ENCODE assay signal across 23 cellular contexts in the genomic region with DNA sequence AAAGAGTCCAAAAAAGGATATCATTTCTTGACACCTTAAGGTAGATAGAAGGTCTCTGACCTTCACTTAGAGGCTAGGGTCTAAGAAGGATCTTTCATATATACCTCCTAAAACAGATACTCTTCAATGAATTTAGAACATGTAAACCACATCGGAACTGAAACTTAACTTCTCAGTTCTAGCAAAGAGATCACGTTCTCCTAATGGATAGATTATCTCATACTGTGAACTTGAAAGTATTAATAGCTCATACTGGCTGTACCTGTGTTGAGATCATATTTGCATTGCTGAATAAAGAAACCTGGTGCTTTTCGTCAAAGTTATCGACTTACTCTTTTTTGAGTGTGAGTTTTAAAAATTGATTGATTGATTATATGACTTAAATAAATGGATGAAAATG.
"Had no signal": no experiment of that assay in that cellular context is flagged by ENCODE, and none has a peak within 500 bp of the region (broad histone marks: within the 10 kb centered on the region; RNA-seq: fewer than 3 reads in every experiment).

No MANE protein-coding gene starts in this region.

- H3K36me3 ChIP-seq: colonic mucosa, esophagus squamous epithelium, gastrocnemius medialis, heart right ventricle, left lung, lower lobe of right lung had no signal

- ATAC-seq: effector memory CD8-positive, alpha-beta T cell; esophagus mucosa; gastrocnemius medialis; heart right ventricle; left cardiac atrium; left lung; left ventricle myocardium superior; lower lobe of right lung; mucosa of descending colon had no signal

- H3K27me3 ChIP-seq: colonic mucosa, esophagus squamous epithelium, gastrocnemius medialis, heart right ventricle, left lung had no signal

- H3K4me3 ChIP-seq: colonic mucosa, esophagus squamous epithelium, gastrocnemius medialis, heart right ventricle, left lung, lower lobe of right lung, mucosa of descending colon had no signal

- H3K27ac ChIP-seq: colonic mucosa, epithelial cell of prostate, esophagus squamous epithelium, gastrocnemius medialis, heart right ventricle, left lung, lower lobe of right lung had no signal

- H3K9me3 ChIP-seq: colonic mucosa, esophagus squamous epithelium, gastrocnemius medialis, left lung, lower lobe of right lung, mucosa of descending colon had no signal

- DNase-seq: colonic mucosa; cortex of kidney; effector CD8-positive, alpha-beta T cell; effector memory CD8-positive, alpha-beta T cell; endodermal cell; erythroblast; esophagus squamous epithelium; foreskin fibroblast; foreskin melanocyte; gastrocnemius medialis; glutamatergic neuron; head of caudate nucleus; heart right ventricle; hippocampal formation; left cardiac atrium; left lung; left ventricle myocardium superior; lower lobe of right lung; mesenchymal stem cell; mucosa of descending colon; naive B cell had no signal

- H3K4me1 ChIP-seq: colonic mucosa, esophagus squamous epithelium, gastrocnemius medialis, heart right ventricle, left lung, lower lobe of right lung had no signal
